30 cellular contexts compared by ENCODE assay signal in genomic region chr20:35963878-35964277, GRCh38.
"Had no signal": no experiment of that assay in that cellular context is flagged by ENCODE, and none has a peak within 500 bp of the region (broad histone marks: within the 10 kb centered on the region; RNA-seq: fewer than 3 reads in every experiment).

No MANE protein-coding gene starts in this region.

- H3K4me3 ChIP-seq: cardiac muscle cell had no signal

- H3K27ac ChIP-seq: cardiac muscle cell, VCaP had no signal

- FAIRE-seq: astrocyte, bronchial epithelial cell, TTC549 had no signal

- DNase-seq: activated B cell treated with CpG ODN at 0.5 μM for 24 hours; activated CD4-positive, alpha-beta memory T cell treated with anti-CD3 and anti-CD28 coated beads for 36 hours; activated CD4-positive, alpha-beta T cell treated with anti-CD3 and anti-CD28 coated beads for 4 hours; activated CD4-positive, alpha-beta T cell treated with anti-CD3 and anti-CD28 coated beads, Interleukin-2, amount 10 ng/mL, durations not matched to agents 24 days and 14 days; activated CD4-positive, alpha-beta T cell treated with anti-CD3 and anti-CD28 coated beads, Interleukin-2, amount 50 U/mL, for 1 hour; activated CD4-positive, alpha-beta T cell treated with anti-CD3 and anti-CD28 coated beads, Interleukin-2, amount 50 U/mL, for 4 hours; activated CD4-positive, CD25-positive, alpha-beta regulatory T cell treated with anti-CD3 and anti-CD28 coated beads, Interleukin-2, amount 50 U/mL, for 72 hours; activated CD8-positive, alpha-beta memory T cell treated with anti-CD3 and anti-CD28 coated beads, Interleukin-2, amount 50 U/mL, for 4 hours; activated CD8-positive, alpha-beta T cell treated with anti-CD3 and anti-CD28 coated beads for 36 hours; activated effector memory CD4-positive, alpha-beta T cell treated with Interleukin-2 at 50 U/mL for 16 hours; activated gamma-delta T cell; activated naive CD4-positive, alpha-beta T cell treated with anti-CD3 and anti-CD28 coated beads, Interleukin-2, amount 10 ng/mL, durations not matched to agents 7 days and 5 days; activated naive CD4-positive, alpha-beta T cell treated with Interleukin-2 at 50 U/mL for 16 hours; activated naive CD8-positive, alpha-beta T cell treated with anti-CD3 and anti-CD28 coated beads, Interleukin-2, amount 10 ng/mL, durations not matched to agents 7 days and 5 days; activated naive CD8-positive, alpha-beta T cell treated with anti-CD3 and anti-CD28 coated beads, Interleukin-2, amount 50 U/mL, for 24 hours; activated T-cell treated with anti-CD3 and anti-CD28 coated beads for 4 hours; activated T-cell treated with anti-CD3 and anti-CD28 coated beads, Interleukin-2, amount 50 U/mL, for 1 hour; activated T-cell treated with anti-CD3 and anti-CD28 coated beads, Interleukin-2, amount 50 U/mL, for 4 hours; amniotic stem cell; aorta; caudate nucleus; cerebellar nuclear complex; T-cell; T-helper 17 cell; T-helper 9 cell had no signal

- ATAC-seq: activated CD8-positive, alpha-beta T cell treated with anti-CD3 and anti-CD28 coated beads for 36 hours; activated naive CD8-positive, alpha-beta T cell treated with anti-CD3 and anti-CD28 coated beads, Interleukin-2, amount 50 U/mL, for 24 hours; activated T-cell treated with anti-CD3 and anti-CD28 coated beads, Interleukin-2, amount 50 U/mL, for 4 hours; T-cell; T-helper 17 cell had no signal

- H3K27me3 ChIP-seq: cardiac muscle cell had no signal

- H3K36me3 ChIP-seq: cardiac muscle cell had no signal
